Comparison of ENCODE assay signal across 17 cellular contexts in the genomic region with DNA sequence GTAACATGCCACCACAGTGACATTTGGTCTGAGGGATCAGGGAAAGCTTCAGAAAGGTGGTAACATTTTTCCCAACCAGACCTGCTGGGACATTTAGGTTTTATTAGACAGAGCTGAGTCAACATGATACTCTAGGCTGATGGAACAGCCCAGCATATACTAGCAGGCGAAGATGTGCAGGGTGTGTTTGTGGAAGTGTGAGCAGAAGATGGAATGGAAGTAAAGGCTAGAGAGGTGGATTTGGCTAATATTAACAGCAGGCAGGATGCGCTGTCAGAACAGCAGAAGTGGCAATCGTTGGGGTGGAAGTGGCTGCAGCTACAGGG.
DNase-seq lines count a peak whose midpoint lies in the region; ATAC-seq and TF ChIP-seq lines count a peak whose summit lies in the region.
"Had no signal": no experiment of that assay in that cellular context is flagged by ENCODE, and none has a peak within 500 bp of the region (broad histone marks: within the 10 kb centered on the region; RNA-seq: fewer than 3 reads in every experiment).

No MANE protein-coding gene starts in this region.

- H3K4me1 ChIP-seq in mammary epithelial cell (ENCODE audit: insufficient read depth, low read length), result peaks cover 8% of the 10 kb centered on the region
- H3K4me1 ChIP-seq in breast epithelium, result no peaks in the 10 kb centered on the region
- H3K4me1 ChIP-seq: A549 had no signal

- no peaks in the 10 kb centered on the region for H3K79me2 ChIP-seq in mammary epithelial cell (ENCODE audit: insufficient read depth, low read length)

- H3K27me3 ChIP-seq in mammary epithelial cell (ENCODE audit: insufficient read depth, low read length) (no peaks in the 10 kb centered on the region), breast epithelium (no peaks in the 10 kb centered on the region)

- no peaks in the 10 kb centered on the region for H3K36me3 Mint-ChIP-seq in mesothelial cell of epicardium
- H3K36me3 Mint-ChIP-seq: CD4-positive, alpha-beta memory T cell had no signal

- H3K9me3 ChIP-seq in mammary epithelial cell (replicated peaks; ENCODE audit: insufficient read depth, low read length) (no peaks in the 10 kb centered on the region), breast epithelium (no peaks in the 10 kb centered on the region)
- H3K9me3 ChIP-seq: A549 had no signal

- peaks cover 11% of the 10 kb centered on the region for H3K27me3 Mint-ChIP-seq in mesothelial cell of epicardium (ENCODE audit: low read depth)

- H3K9me3 Mint-ChIP-seq in mesothelial cell of epicardium, result no peaks in the 10 kb centered on the region

- TF ChIP-seq CTCF in mammary epithelial cell (conservative IDR thresholded peaks at IDR 0.05 in 1 of 2, IDR thresholded peaks at IDR 0.05 in 1 of 2; ENCODE audit: extremely low read depth in 1 of 2, insufficient read depth in 1 of 2, low read depth in 1 of 2, low read length in 2 of 2) (no peak), breast epithelium (IDR thresholded peaks at IDR 0.05) (no peak), mesothelial cell of epicardium (IDR thresholded peaks at IDR 0.05; ENCODE audit: unreplicated experiment) (no peak)

- dilution Hi-C loops in mammary epithelial cell (cut with HindIII; ENCODE audit: low sequenced_read_pairs), result no loop called here

- H3K36me3 ChIP-seq in mammary epithelial cell (ENCODE audit: insufficient read depth, low read length), result no peaks in the 10 kb centered on the region
- H3K36me3 ChIP-seq in breast epithelium, result no peaks in the 10 kb centered on the region

- no peak for TF ChIP-seq POLR2A in breast epithelium (IDR thresholded peaks at IDR 0.05)

- no peaks in the 10 kb centered on the region for H4K20me1 ChIP-seq in mammary epithelial cell (ENCODE audit: insufficient read depth, low read length)

- H3K4me2 ChIP-seq in mammary epithelial cell (ENCODE audit: insufficient read depth, low read depth, low read length), result peak overlapping the region; percentile 43

- ATAC-seq in HG03342 (IDR thresholded peaks at IDR 0.05; ENCODE audit: unreplicated experiment), result no peak
- ATAC-seq: HCT116 had no signal

- H3K27ac ChIP-seq in mammary epithelial cell (ENCODE audit: insufficient read depth, low read depth, low read length) (no peak overlapping the region), breast epithelium (no peak overlapping the region), epithelial cell of prostate (peak overlapping the region; percentile 32)
- H3K27ac ChIP-seq: 22Rv1, A549, C4-2B, GM23248 had no signal

- peak; percentile 3 for DNase-seq in DMS 273 (lab: John Stamatoyannopoulos, UW; ENCODE audit: unreplicated experiment)
- no peak for DNase-seq in DMS 273 treated with DMSO at 0.1 percent for 48 hours (lab: John Stamatoyannopoulos, UW)
- DNase-seq in mammary epithelial cell, result no peak
- no peak for DNase-seq in breast epithelium (ENCODE audit: low spot score in 2 of 2)
- DNase-seq in epithelial cell of prostate (ENCODE audit: low read depth, low spot score), result no peak
- no peak for DNase-seq in mesothelial cell of epicardium (ENCODE audit: low spot score in 2 of 2, unreplicated experiment in 2 of 2)
- DNase-seq in glomerular visceral epithelial cell (ENCODE audit: extremely low spot score), result no peak
- DNase-seq: AML-193; CD4-positive, alpha-beta memory T cell; GDM1; GM23248; HFFc6 had no signal

- H2AFZ ChIP-seq in mammary epithelial cell (ENCODE audit: low read depth, low read length), result peak overlapping the region; percentile 28
- H2AFZ ChIP-seq: GM23248 had no signal

- H3K4me3 ChIP-seq in mammary epithelial cell (replicated peaks in 1 of 3; ENCODE audit: insufficient read depth in 1 of 3, low read depth in 2 of 3, low read length in 3 of 3), result no peak overlapping the region
- no peak overlapping the region for H3K4me3 ChIP-seq in breast epithelium
- H3K4me3 ChIP-seq: A549, GM23248 had no signal

- in situ Hi-C loops in mammary epithelial cell (cut with MboI; ENCODE audit: low sequenced_read_pairs in 2 of 2), result loop anchor here in 1 of 2 donors (25.0 kb wide), 1 partner anchor 338 kb away; the partner anchor contains the start of gene ASTN2

- H3K27ac Mint-ChIP-seq in mesothelial cell of epicardium, result peak overlapping the region; percentile 3
- H3K27ac Mint-ChIP-seq: CD4-positive, alpha-beta memory T cell; HFFc6 had no signal

- BruUV-seq in mammary epithelial cell (replicated peaks; lab: Mats Ljungman, UMichigan), result no TSS peak

- WGBS in mammary epithelial cell (ENCODE audit: low coverage, missing lambda C conversion rate), result 76% methylated on average over 3 of the region's 3 CpGs

- intact Hi-C loops in mammary epithelial cell (cut with micrococcal nuclease), result loop anchor here (5.0 to 10.0 kb wide), 4 partner anchors 162 to 413 kb away; no protein-coding TSS in a partner anchor
- intact Hi-C loops in breast epithelium (cut with DNase I; ENCODE audit: low total_unique reads), result no loop called here

- no peak overlapping the region for H3K4me3 Mint-ChIP-seq in mesothelial cell of epicardium
- H3K4me3 Mint-ChIP-seq: CD4-positive, alpha-beta memory T cell; HFFc6 had no signal

- no peak overlapping the region for H3K9ac ChIP-seq in mammary epithelial cell (ENCODE audit: insufficient read depth, low read length)
- H3K9ac ChIP-seq: GM23248 had no signal

- CTCF ChIA-PET in mammary epithelial cell (lab: Charles Lee; ENCODE audit: low non-redundant PET), result interaction anchor here (0.6 to 1.5 kb wide), 2 partner anchors 40 to 258 kb away, joined by 5 to 13 read pairs; no protein-coding TSS in a partner anchor

- H3K4me1 Mint-ChIP-seq in mesothelial cell of epicardium, result peaks cover 25% of the 10 kb centered on the region
- H3K4me1 Mint-ChIP-seq: CD4-positive, alpha-beta memory T cell had no signal
